In the genomic region with DNA sequence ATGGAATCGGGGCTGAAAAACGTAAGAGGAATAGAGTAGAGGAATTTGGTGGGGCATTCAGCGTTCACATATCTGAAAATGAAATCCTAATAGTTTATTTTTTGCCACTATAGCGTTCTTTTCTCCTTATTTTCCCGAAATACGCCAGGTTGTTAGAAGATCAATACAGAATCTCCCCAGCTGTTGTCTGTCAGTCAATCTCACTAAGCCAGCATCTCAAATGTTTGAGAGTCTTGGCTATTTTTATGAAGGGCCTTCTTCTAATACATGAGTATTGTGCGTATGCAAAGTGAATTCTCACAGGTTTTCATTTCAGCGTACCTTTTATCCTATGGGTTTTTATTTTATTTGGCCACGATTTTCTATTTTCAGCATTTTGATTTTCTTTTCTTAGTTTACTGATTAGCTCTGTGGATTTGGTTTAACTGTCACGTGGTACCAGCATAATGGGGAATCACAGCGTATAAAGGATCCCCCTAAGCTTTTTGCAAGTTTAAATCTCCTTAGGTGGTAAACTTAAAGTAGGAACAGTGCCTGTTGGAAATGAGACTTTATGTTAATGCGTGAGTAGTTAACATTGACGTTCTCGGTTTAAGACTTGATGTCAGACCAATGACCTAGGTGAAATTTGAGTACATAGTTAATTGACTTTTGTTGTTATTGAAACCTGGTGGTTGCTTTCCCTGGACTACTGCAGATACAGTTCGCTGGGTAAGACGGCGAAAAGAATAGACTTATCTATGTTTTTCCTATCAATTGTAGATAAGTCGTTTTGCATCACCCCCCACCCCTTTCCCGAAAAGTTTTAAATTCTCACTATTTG, we compare ENCODE assay signal across 8 cellular contexts. TPM values are rescaled to one million over a fixed set of nuclear protein-coding genes. Genes with fewer than 3 reads are reported as not detected.
DNase-seq lines count a peak whose midpoint lies in the region; ATAC-seq, FAIRE-seq and TF ChIP-seq lines count a peak whose summit lies in the region.

No MANE protein-coding gene starts in this region.

- H3K4me1 ChIP-seq in BLaER1, result peaks cover 35% of the 10 kb centered on the region

- H3K9ac ChIP-seq in BLaER1, result peak overlapping the region; percentile 100

- no peaks in the 10 kb centered on the region for H3K36me3 Mint-ChIP-seq in mesothelial cell of epicardium

- H4K20me1 ChIP-seq in BLaER1, result peaks cover 62% of the 10 kb centered on the region

- H3K36me3 ChIP-seq in BLaER1 (peaks cover 39% of the 10 kb centered on the region), KOPT-K1 (ENCODE audit: insufficient read depth, low read length) (peaks cover 49% of the 10 kb centered on the region), bronchial epithelial cell (ENCODE audit: control insufficient read depth, insufficient read depth, low read length) (peaks cover 1% of the 10 kb centered on the region)

- H3K27me3 Mint-ChIP-seq in mesothelial cell of epicardium (ENCODE audit: low read depth), result no peaks in the 10 kb centered on the region

- FAIRE-seq in bronchial epithelial cell (lab: Jason Lieb, UNC), result no peak

- TF ChIP-seq CTCF in bronchial epithelial cell (IDR thresholded peaks at IDR 0.05; ENCODE audit: insufficient read depth, low read length, severe bottlenecking), result no peak
- no peak for TF ChIP-seq CTCF in mesothelial cell of epicardium (IDR thresholded peaks at IDR 0.05; ENCODE audit: unreplicated experiment)

- no peak for ATAC-seq in HG03354 (IDR thresholded peaks at IDR 0.05; ENCODE audit: poor library complexity, severe bottlenecking, unreplicated experiment)

- peaks cover 36% of the 10 kb centered on the region for H3K4me1 Mint-ChIP-seq in mesothelial cell of epicardium

- H3K27ac ChIP-seq in BLaER1, result peak overlapping the region; percentile 99
- H3K27ac ChIP-seq in KOPT-K1 (ENCODE audit: low read depth, low read length, poor library complexity, severe bottlenecking), result peak overlapping the region; percentile 97

- peak overlapping the region; percentile 99 for H3K27ac Mint-ChIP-seq in mesothelial cell of epicardium

- H3K4me3 Mint-ChIP-seq in mesothelial cell of epicardium, result peak overlapping the region; percentile 93

- H3K9me3 ChIP-seq in BLaER1, result no peaks in the 10 kb centered on the region
- no peaks in the 10 kb centered on the region for H3K9me3 ChIP-seq in KOPT-K1 (ENCODE audit: insufficient read depth, low read length, poor library complexity, severe bottlenecking)

- DNase-seq in bronchial epithelial cell (ENCODE audit: low read depth) (peak; percentile 9), mesothelial cell of epicardium (ENCODE audit: low spot score in 2 of 2, unreplicated experiment in 2 of 2) (no peak), NCI-H2081 (lab: John Stamatoyannopoulos, UW) (no peak), NCI-H345 (lab: John Stamatoyannopoulos, UW) (no peak), middle frontal gyrus (ENCODE audit: extremely low spot score, low spot score) (no peak)

- H3K4me3 ChIP-seq in BLaER1 (peak overlapping the region; percentile 99), bronchial epithelial cell (ENCODE audit: low read depth, low read length) (peak overlapping the region; percentile 97)

- peak overlapping the region; percentile 88 for H3K4me2 ChIP-seq in BLaER1

- no peaks in the 10 kb centered on the region for H3K27me3 ChIP-seq in BLaER1
- no peaks in the 10 kb centered on the region for H3K27me3 ChIP-seq in bronchial epithelial cell (ENCODE audit: control insufficient read depth, insufficient read depth, low read length)

- H3K9me3 Mint-ChIP-seq in mesothelial cell of epicardium, result no peaks in the 10 kb centered on the region

RNA-seq across cellular contexts. Expression of a gene that starts 1.3 kb away (rescaled TPM):
- 112 and 144 TPM in 2 replicates for total RNA-seq in bronchial epithelial cell
- 208 to 216 TPM (median 211 TPM) in 3 replicates for total RNA-seq in mesothelial cell of epicardium
